In genomic region chr10:117262296-117263293, GRCh38 we compare ENCODE assay signal across 21 cellular contexts. TPM values are rescaled to one million over a fixed set of nuclear protein-coding genes. Genes with fewer than 3 reads are reported as not detected.
DNase-seq lines count a peak whose midpoint lies in the region; ATAC-seq, FAIRE-seq and TF ChIP-seq lines count a peak whose summit lies in the region.
"Had no signal": no experiment of that assay in that cellular context is flagged by ENCODE, and none has a peak within 500 bp of the region (broad histone marks: within the 10 kb centered on the region; RNA-seq: fewer than 3 reads in every experiment).

No MANE protein-coding gene starts in this region.

- TF ChIP-seq CTCF in bronchial epithelial cell (IDR thresholded peaks at IDR 0.05; ENCODE audit: insufficient read depth, low read length, severe bottlenecking) = no peak

- H3K36me3 Mint-ChIP-seq in naive thymus-derived CD8-positive, alpha-beta T cell = no peaks in the 10 kb centered on the region

- no peaks in the 10 kb centered on the region for H3K79me1 ChIP-seq in mesenchymal stem cell (replicated peaks; ENCODE audit: low read length, poor library complexity, severe bottlenecking)

- no peak overlapping the region for H3K4me2 ChIP-seq in mesenchymal stem cell (ENCODE audit: low read length, poor library complexity, severe bottlenecking)
- H3K4me2 ChIP-seq: PC-9 had no signal

- no peak for FAIRE-seq in bronchial epithelial cell (lab: Jason Lieb, UNC)
- FAIRE-seq: HTR-8/SVneo had no signal

- H4K91ac ChIP-seq in mesenchymal stem cell (ENCODE audit: low read length) = no peak overlapping the region

- no peak overlapping the region for H2BK12ac ChIP-seq in mesenchymal stem cell (ENCODE audit: low read length in 2 of 2)

- peaks cover 0 to 2% (median 0%) of the 10 kb centered on the region in 9 donors for H3K9me3 Mint-ChIP-seq in naive thymus-derived CD8-positive, alpha-beta T cell
- H3K9me3 Mint-ChIP-seq: H9 had no signal

- no peak overlapping the region for H3K9ac ChIP-seq in mesenchymal stem cell (ENCODE audit: low read length)

- peaks cover 2 to 40% (median 18%) of the 10 kb centered on the region in 5 donors for H3K27me3 Mint-ChIP-seq in naive thymus-derived CD8-positive, alpha-beta T cell

- POLR2A ChIA-PET in naive thymus-derived CD8-positive, alpha-beta T cell (lab: Charles Lee) = no interaction called here

- no peak overlapping the region for H3K23ac ChIP-seq in mesenchymal stem cell (ENCODE audit: low read length in 2 of 2)

- H3K9me3 ChIP-seq in MG63 = no peaks in the 10 kb centered on the region
- no peaks in the 10 kb centered on the region for H3K9me3 ChIP-seq in mesenchymal stem cell (ENCODE audit: control insufficient read depth, low read length)
- H3K9me3 ChIP-seq: BE2C had no signal

- no peaks in the 10 kb centered on the region for H3K4me1 ChIP-seq in mesenchymal stem cell (ENCODE audit: control insufficient read depth, insufficient read depth, low read depth, low read length)

- H2BK5ac ChIP-seq in mesenchymal stem cell (ENCODE audit: low read depth, low read length, poor library complexity, severe bottlenecking) = peak overlapping the region; percentile 23

- H3K27me3 ChIP-seq in MG63 (peaks cover 18% of the 10 kb centered on the region; the same call in 1 of the 2 replicates), bronchial epithelial cell (ENCODE audit: control insufficient read depth, insufficient read depth, low read length) (no peaks in the 10 kb centered on the region), mesenchymal stem cell (ENCODE audit: control insufficient read depth in 1 of 2, insufficient read depth in 1 of 2, low read length in 2 of 2) (peaks cover 32 to 45% of the 10 kb centered on the region in 2 experiments)
- H3K27me3 ChIP-seq: BE2C had no signal

- H3K4ac ChIP-seq in mesenchymal stem cell (ENCODE audit: low read depth in 1 of 2, low read length in 2 of 2) = no peak overlapping the region

- H3K27ac Mint-ChIP-seq in naive thymus-derived CD8-positive, alpha-beta T cell = peak overlapping the region in 2 of 10 donors; percentile 10 to 88

- WGBS in mesenchymal stem cell = 72% methylated on average over 17 of the region's 17 CpGs

- no peak overlapping the region for H2BK120ac ChIP-seq in mesenchymal stem cell (ENCODE audit: low read depth, low read length)

- no peak overlapping the region for H3K14ac ChIP-seq in mesenchymal stem cell (ENCODE audit: low read length in 2 of 2)

- H2AFZ ChIP-seq in mesenchymal stem cell (ENCODE audit: low read depth, low read length) = no peak overlapping the region
- H2AFZ ChIP-seq: PC-9 had no signal

- H3K4me3 ChIP-seq in MG63 = no peak overlapping the region
- H3K4me3 ChIP-seq in bronchial epithelial cell (ENCODE audit: low read depth, low read length) = no peak overlapping the region
- no peak overlapping the region for H3K4me3 ChIP-seq in mesenchymal stem cell (ENCODE audit: insufficient read depth in 1 of 2, low read depth in 1 of 2, low read length in 2 of 2)
- H3K4me3 ChIP-seq: PC-9, SK-N-MC had no signal

- H3K36me3 ChIP-seq in MG63 (no peaks in the 10 kb centered on the region), bronchial epithelial cell (ENCODE audit: control insufficient read depth, insufficient read depth, low read length) (no peaks in the 10 kb centered on the region), mesenchymal stem cell (ENCODE audit: control insufficient read depth in 1 of 2, insufficient read depth in 2 of 2, low read depth in 1 of 2, low read length in 2 of 2) (no peaks in the 10 kb centered on the region)
- H3K36me3 ChIP-seq: BE2C had no signal

- H4K8ac ChIP-seq in mesenchymal stem cell (ENCODE audit: low read length) = no peak overlapping the region

- no peak overlapping the region for H3K27ac ChIP-seq in mesenchymal stem cell (ENCODE audit: low read length, poor library complexity, severe bottlenecking)
- H3K27ac ChIP-seq: PC-9, SK-N-MC had no signal

- H2AK5ac ChIP-seq in mesenchymal stem cell (ENCODE audit: low read length, severe bottlenecking) = no peak overlapping the region

- no peak overlapping the region for H3K4me3 Mint-ChIP-seq in naive thymus-derived CD8-positive, alpha-beta T cell
- H3K4me3 Mint-ChIP-seq: H9 had no signal

- peaks cover 3 to 16% (median 13%) of the 10 kb centered on the region in 4 donors for H3K4me1 Mint-ChIP-seq in naive thymus-derived CD8-positive, alpha-beta T cell

- no peak overlapping the region for H3K18ac ChIP-seq in mesenchymal stem cell (ENCODE audit: low read depth in 1 of 2, low read length in 2 of 2)

- no peak for ATAC-seq in naive thymus-derived CD8-positive, alpha-beta T cell

- DNase-seq in CMK (ENCODE audit: low read depth) (peak; percentile 54), MG63 (peak; percentile 41), bronchial epithelial cell (ENCODE audit: low read depth) (peak; percentile 7), mesenchymal stem cell (no peak), NCI-H2081 (lab: John Stamatoyannopoulos, UW) (no peak), kidney glomerular epithelial cell (lab: John Stamatoyannopoulos, UW) (no peak)
- no peak for DNase-seq in activated CD4-positive, CD25-positive, alpha-beta regulatory T cell (lab: John Stamatoyannopoulos, UW)
- DNase-seq in naive thymus-derived CD8-positive, alpha-beta T cell = no peak
- DNase-seq: BE2C, DMS 273 treated with DMSO at 0.1 percent for 48 hours, H9, KBM-7, NCI-H1092 treated with DMSO at 0.1 percent for 48 hours, NCI-H1694, NCI-H345, NCI-H69, PC-9 had no signal

- H2BK15ac ChIP-seq in mesenchymal stem cell (ENCODE audit: low read depth, poor library complexity, severe bottlenecking) = no peak overlapping the region

RNA-seq across cellular contexts. Expression of gene SLC18A2, which starts 21.7 kb away (rescaled TPM):
- not detected in 2 replicates for total RNA-seq in MG63 (2014; rRNA removed; shearing (Covaris generic); ENCODE audit: low replicate concordance)
- total RNA-seq in bronchial epithelial cell = not detected in 2 replicates
- polyA plus RNA-seq in mesenchymal stem cell (2013, experiment 1 of 2) = not detected
- not detected for polyA plus RNA-seq in mesenchymal stem cell (2013, experiment 2 of 2)
- total RNA-seq in naive thymus-derived CD8-positive, alpha-beta T cell = not detected
- 10 to 100 TPM in 1 of 3 donors, 1 to 10 TPM in 1, under 1 TPM in 1; 0.29 to 16.7 (median 1.5) TPM for polyA plus RNA-seq in naive thymus-derived CD8-positive, alpha-beta T cell
- total RNA-seq: Daoy, MCF 10A, PC-9 had no signal

Comparison
In these comparisons a context has a peak if more than half of its experiments do, and no peak if none do; other contexts are left out.
1. DNase-seq: peak in CMK (single experiment), MG63 (single experiment) and bronchial epithelial cell (single experiment); none in mesenchymal stem cell (single experiment), activated CD4-positive, CD25-positive, alpha-beta regulatory T cell (0 of 4), NCI-H2081 (0 of 2), kidney glomerular epithelial cell (single experiment) and naive thymus-derived CD8-positive, alpha-beta T cell (0 of 10).